ENCODE assay signal across 8 cellular contexts in genomic region chr9:86944974-86945867, GRCh38. TPM values are rescaled to one million over a fixed set of nuclear protein-coding genes. Genes with fewer than 3 reads are reported as not detected.
DNase-seq lines count a peak whose midpoint lies in the region; FAIRE-seq and TF ChIP-seq lines count a peak whose summit lies in the region.

No MANE protein-coding gene starts in this region.

- FAIRE-seq in small intestine (lab: Jason Lieb, UNC) = no peak

- H3K27ac ChIP-seq in adrenal gland (peak overlapping the region in 3 of 5 donors; percentile 84 to 94 (median 93)), small intestine (ENCODE audit: low read depth in 1 of 2, low read length in 1 of 2) (peak overlapping the region in 1 of 2 donors; percentile 84)

- DNase-seq in HCEC 1CT (peak; percentile 32), adrenal gland (peak in 5 of 7 donors; percentile 17 to 37 (median 27)), small intestine (peak; percentile 22), NCI-H1436 (lab: John Stamatoyannopoulos, UW) (no peak), iPS-NIHi7 (ENCODE audit: extremely low spot score) (no peak), HT-29 (ENCODE audit: low spot score) (no peak), NCI-H1694 treated with DMSO at 0.1 percent for 48 hours (lab: John Stamatoyannopoulos, UW) (no peak)

- H3K4me3 ChIP-seq in adrenal gland (peak overlapping the region in 2 of 4 donors; percentile 83 to 91), iPS-18c (ENCODE audit: insufficient read depth, low read depth, low read length) (peak overlapping the region; percentile 77), small intestine (ENCODE audit: low read depth in 1 of 2, low read length in 2 of 2) (peak overlapping the region in 1 of 2 donors; percentile 67)

- TF ChIP-seq CTCF in adrenal gland (IDR thresholded peaks at IDR 0.05) = no peak

- WGBS in adrenal gland, 4 donors = 8 to 21% (median 10%) methylated on average over 19 to 41 of the region's 41 CpGs
- WGBS in small intestine, 3 donors = 4 to 6% (median 6%) methylated on average over 29 to 41 of the region's 41 CpGs

- no peaks in the 10 kb centered on the region for H3K27me3 ChIP-seq in adrenal gland
- peaks cover 0 to 2% of the 10 kb centered on the region in 2 donors for H3K27me3 ChIP-seq in small intestine (ENCODE audit: control insufficient read depth in 2 of 2, insufficient read depth in 2 of 2, low read length in 2 of 2)

- intact Hi-C loops in adrenal gland (cut with DNase I) = loop anchor here in 1 of 2 donors (5.0 kb wide), 1 partner anchor 593 kb away; the partner anchor contains the start of gene TUT7

- no peak for TF ChIP-seq POLR2A in adrenal gland (IDR thresholded peaks at IDR 0.05)

- H3K36me3 ChIP-seq in adrenal gland (replicated peaks in 1 of 2) (no peaks in the 10 kb centered on the region), small intestine (ENCODE audit: control insufficient read depth in 2 of 2, insufficient read depth in 2 of 2, low read length in 2 of 2) (no peaks in the 10 kb centered on the region)

- H3K4me1 ChIP-seq in adrenal gland (replicated peaks in 1 of 2) = peaks cover 5 to 23% of the 10 kb centered on the region in 2 donors
- H3K4me1 ChIP-seq in small intestine (ENCODE audit: control insufficient read depth in 2 of 2, insufficient read depth in 1 of 2, low read depth in 1 of 2, low read length in 1 of 2) = no peaks in the 10 kb centered on the region

- H3K9me3 ChIP-seq in adrenal gland (replicated peaks in 1 of 3) (no peaks in the 10 kb centered on the region), iPS-18c (ENCODE audit: control insufficient read depth, insufficient read depth, low read length) (no peaks in the 10 kb centered on the region), small intestine (ENCODE audit: control insufficient read depth, low read depth) (no peaks in the 10 kb centered on the region)

RNA-seq across cellular contexts. Expression of gene GAS1, which starts 2.1 kb away (rescaled TPM):
- total RNA-seq in adrenal gland = 10 to 100 TPM in 6 of 8 donors, 1 to 10 TPM in 2; 4.7 to 49.0 (median 18.0) TPM
- polyA plus RNA-seq in adrenal gland (1 to 10 TPM; 4.4 to 7.9 (median 7.3) TPM), small intestine (1 to 10 TPM in 1 of 3 donors, under 1 TPM in 2; 0.54 to 7.4 (median 0.89) TPM)
- total RNA-seq in HT-29 (2014; rRNA removed; shearing (Covaris generic)) = 0.03 and 0.21 TPM in 2 replicates

Comparison
In these comparisons a context has a peak if more than half of its experiments do, and no peak if none do; other contexts are left out.
1. DNase-seq: peak in HCEC 1CT (single experiment), adrenal gland (5 of 7) and small intestine (single experiment); none in NCI-H1436 (single experiment), iPS-NIHi7 (single experiment), HT-29 (single experiment) and NCI-H1694 treated with DMSO at 0.1 percent for 48 hours (single experiment).